ENCODE assay signal across 9 cellular contexts in the genomic region with DNA sequence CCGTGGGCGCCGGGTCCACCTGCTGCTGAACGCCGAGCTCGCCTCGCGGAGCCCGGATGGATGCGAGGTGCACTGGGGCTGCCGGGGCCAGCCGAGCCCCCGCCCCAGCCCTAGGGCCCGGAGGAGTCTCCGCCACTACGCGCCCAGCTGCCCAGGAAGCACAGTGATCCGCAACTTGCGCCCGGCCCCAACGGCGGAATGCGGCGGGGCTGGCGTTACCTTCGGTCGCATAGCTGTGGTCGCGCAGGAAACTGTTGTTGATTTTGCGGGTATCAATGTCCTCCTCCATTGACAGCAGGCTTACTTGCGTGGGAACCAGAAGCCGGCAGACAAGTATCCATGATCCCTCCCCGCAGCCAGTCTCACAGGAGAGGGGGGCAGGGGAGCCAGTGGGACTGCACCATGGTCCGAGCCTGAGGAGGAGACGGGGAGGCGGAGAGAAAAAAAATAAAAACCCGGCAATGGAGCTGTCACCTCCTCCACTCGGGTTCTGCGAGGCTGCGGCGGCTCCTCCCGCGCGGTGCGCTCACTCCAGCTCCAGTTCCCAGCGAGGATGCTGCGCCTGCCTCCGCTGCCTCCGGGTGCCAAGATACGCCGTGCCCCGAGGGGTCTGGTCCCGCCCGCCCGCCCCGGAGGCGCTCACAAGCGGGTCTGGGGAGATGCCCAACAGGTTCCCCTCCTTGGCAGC. TPM values are rescaled to one million over a fixed set of nuclear protein-coding genes. Genes with fewer than 3 reads are reported as not detected.
DNase-seq lines count a peak whose midpoint lies in the region; ATAC-seq and TF ChIP-seq lines count a peak whose summit lies in the region.
"Had no signal": no experiment of that assay in that cellular context is flagged by ENCODE, and none has a peak within 500 bp of the region (broad histone marks: within the 10 kb centered on the region; RNA-seq: fewer than 3 reads in every experiment).

No MANE protein-coding gene starts in this region.

- TF ChIP-seq POLR2A in lower leg skin (IDR thresholded peaks at IDR 0.05): no peak

- WGBS in lower leg skin, 2 donors: 0 to 1% methylated on average over 42 to 52 of the region's 58 CpGs

- peak overlapping the region; percentile 30 for H3K4me3 Mint-ChIP-seq in stimulated activated memory B cell treated with anti-CD40 and anti-IgM and Interleukin-4, amounts not matched to agents 10 μg/mL and 1 μg/mL and 100 μg/mL, for 72 hours

- H3K4me1 Mint-ChIP-seq in stimulated activated memory B cell treated with anti-CD40 and anti-IgM and Interleukin-4, amounts not matched to agents 10 μg/mL and 1 μg/mL and 100 μg/mL, for 72 hours: no peaks in the 10 kb centered on the region

- DNase-seq in Ammon's horn (ENCODE audit: low spot score) (peak; percentile 58), T-helper 9 cell (peak; percentile 8), coronary artery (ENCODE audit: low spot score) (peak; percentile 70), lower leg skin (ENCODE audit: low spot score in 2 of 2) (no peak)

- H3K27ac Mint-ChIP-seq in stimulated activated memory B cell treated with anti-CD40 and anti-IgM and Interleukin-4, amounts not matched to agents 10 μg/mL and 1 μg/mL and 100 μg/mL, for 72 hours: no peak overlapping the region

- no peak for TF ChIP-seq CTCF in coronary artery (IDR thresholded peaks at IDR 0.05)
- no peak for TF ChIP-seq CTCF in lower leg skin (IDR thresholded peaks at IDR 0.05)

- intact Hi-C loops in lower leg skin (cut with DNase I; ENCODE audit: low total_unique reads): no loop called here

- no peaks in the 10 kb centered on the region for H3K9me3 Mint-ChIP-seq in stimulated activated memory B cell treated with anti-CD40 and anti-IgM and Interleukin-4, amounts not matched to agents 10 μg/mL and 1 μg/mL and 100 μg/mL, for 72 hours

- H3K4me3 ChIP-seq in coronary artery (peak overlapping the region; percentile 93), lower leg skin (ENCODE audit: low read depth, poor library complexity, severe bottlenecking) (peak overlapping the region; percentile 8)

- peak overlapping the region; percentile 22 to 73 for H3K27ac ChIP-seq in coronary artery

- ATAC-seq in GM21528 (IDR thresholded peaks at IDR 0.05; ENCODE audit: low FRiP score, unreplicated experiment) (peak; percentile 27), HG03139 (IDR thresholded peaks at IDR 0.05; ENCODE audit: unreplicated experiment) (no peak), GM21717 (IDR thresholded peaks at IDR 0.05; ENCODE audit: unreplicated experiment) (no peak)
- peak; percentile 12 for ATAC-seq in stimulated activated memory B cell treated with anti-CD40 and anti-IgM and Interleukin-4, amounts not matched to agents 10 μg/mL and 1 μg/mL and 100 μg/mL, for 72 hours

- no peaks in the 10 kb centered on the region for H3K36me3 Mint-ChIP-seq in stimulated activated memory B cell treated with anti-CD40 and anti-IgM and Interleukin-4, amounts not matched to agents 10 μg/mL and 1 μg/mL and 100 μg/mL, for 72 hours

- H3K27me3 Mint-ChIP-seq in stimulated activated memory B cell treated with anti-CD40 and anti-IgM and Interleukin-4, amounts not matched to agents 10 μg/mL and 1 μg/mL and 100 μg/mL, for 72 hours: peaks cover 41% of the 10 kb centered on the region

RNA-seq across cellular contexts. Expression of a gene that starts 0.6 kb away (rescaled TPM):
- 1 to 10 TPM; 3.7 to 8.4 (median 4.5) TPM for total RNA-seq in lower leg skin
- total RNA-seq: dermis microvascular lymphatic vessel endothelial cell had no signal

Comparison
In these comparisons a context has a peak if more than half of its experiments do, and no peak if none do; other contexts are left out.
1. DNase-seq: peak in Ammon's horn (single experiment), T-helper 9 cell (single experiment) and coronary artery (single experiment); none in lower leg skin (0 of 2).
2. ATAC-seq: peak in GM21528 (single experiment) and stimulated activated memory B cell treated with anti-CD40 and anti-IgM and Interleukin-4, amounts not matched to agents 10 μg/mL and 1 μg/mL and 100 μg/mL, for 72 hours (single experiment); none in HG03139 (single experiment) and GM21717 (single experiment).